11 cellular contexts compared by ENCODE assay signal in genomic region chr16:83887088-83887487, GRCh38. TPM values are rescaled to one million over a fixed set of nuclear protein-coding genes. Genes with fewer than 3 reads are reported as not detected.
DNase-seq lines count a peak whose midpoint lies in the region; ATAC-seq and TF ChIP-seq lines count a peak whose summit lies in the region.
"Had no signal": no experiment of that assay in that cellular context is flagged by ENCODE, and none has a peak within 500 bp of the region (broad histone marks: within the 10 kb centered on the region; RNA-seq: fewer than 3 reads in every experiment).

No MANE protein-coding gene starts in this region.

- peak; percentile 81 for DNase-seq in DMS 273 (lab: John Stamatoyannopoulos, UW; ENCODE audit: unreplicated experiment)
- DNase-seq in DMS 273 treated with DMSO at 0.1 percent for 48 hours (lab: John Stamatoyannopoulos, UW), result no peak
- DNase-seq in NCI-H1092 treated with DMSO at 0.1 percent for 48 hours (lab: John Stamatoyannopoulos, UW), result peak; percentile 52
- peak in 9 of 10 donors; percentile 11 to 87 (median 68) for DNase-seq in dorsolateral prefrontal cortex
- DNase-seq in posterior cingulate gyrus, result peak in 9 of 10 donors; percentile 34 to 92 (median 63)
- DNase-seq in GM10266 (ENCODE audit: extremely low spot score), result no peak
- DNase-seq: 8988T; central memory CD4-positive, alpha-beta T cell; psoas muscle had no signal

- intact Hi-C loops in dorsolateral prefrontal cortex (cut with DNase I) (no loop called here), posterior cingulate gyrus (cut with DNase I) (no loop called here)

- peak overlapping the region in 44 of 59 donors; percentile 2 to 55 (median 34) for H3K4me3 ChIP-seq in dorsolateral prefrontal cortex
- H3K4me3 ChIP-seq: psoas muscle had no signal

- TF ChIP-seq CTCF in dorsolateral prefrontal cortex (IDR thresholded peaks at IDR 0.05 in 54 of 56, conservative IDR thresholded peaks at IDR 0.05 in 2 of 56; ENCODE audit: low read depth in 1 of 56, partially characterized antibody in 56 of 56) (peak in 51 of 56 donors; percentile 15 to 77 (median 52)), GM10266 (IDR thresholded peaks at IDR 0.05; ENCODE audit: control insufficient read depth, insufficient read depth, low read depth, missing control alignments) (no peak)

- ATAC-seq in HG03095 (IDR thresholded peaks at IDR 0.05; ENCODE audit: unreplicated experiment) (no peak), GM19328 (IDR thresholded peaks at IDR 0.05; ENCODE audit: unreplicated experiment) (no peak)

- no peaks in the 10 kb centered on the region for H3K27me3 ChIP-seq in dorsolateral prefrontal cortex

- peak overlapping the region in 8 of 59 donors; percentile 0 to 55 (median 18) for H3K27ac ChIP-seq in dorsolateral prefrontal cortex
- H3K27ac ChIP-seq: psoas muscle had no signal

RNA-seq across cellular contexts. Expression of gene MLYCD, which starts 11.8 kb away (rescaled TPM):
- total RNA-seq in dorsolateral prefrontal cortex, result 10 to 100 TPM in 56 of 120 experiments, 1 to 10 TPM in 64; 5.7 to 18.1 (median 9.9) TPM

Comparison
In these comparisons a context has a peak if more than half of its experiments do, and no peak if none do; other contexts are left out.
1. DNase-seq: peak in DMS 273 (single experiment), NCI-H1092 treated with DMSO at 0.1 percent for 48 hours (single experiment), dorsolateral prefrontal cortex (9 of 10) and posterior cingulate gyrus (9 of 10); none in DMS 273 treated with DMSO at 0.1 percent for 48 hours (single experiment) and GM10266 (single experiment).